ENCODE assay signal across 24 cellular contexts in the genomic region with DNA sequence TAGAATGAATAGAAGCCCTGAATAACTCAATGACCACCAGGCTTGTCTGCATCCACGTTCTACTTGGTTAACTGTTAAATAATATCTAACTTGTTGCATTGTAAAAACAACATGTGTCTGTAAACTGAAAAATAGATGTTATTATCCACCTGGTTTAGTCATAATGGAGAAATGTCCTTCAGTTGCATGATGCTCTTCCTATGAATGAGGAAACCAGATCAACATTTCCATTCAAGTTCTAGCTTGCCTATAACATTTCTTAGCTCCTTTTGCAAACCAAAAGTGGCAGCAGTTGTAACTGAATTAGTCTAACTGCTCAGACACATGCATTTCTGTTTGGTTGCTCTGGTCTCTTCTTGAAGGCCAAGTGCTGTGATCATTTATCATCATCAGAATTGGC.
DNase-seq lines count a peak whose midpoint lies in the region; ATAC-seq and TF ChIP-seq lines count a peak whose summit lies in the region.
"Had no signal": no experiment of that assay in that cellular context is flagged by ENCODE, and none has a peak within 500 bp of the region (broad histone marks: within the 10 kb centered on the region; RNA-seq: fewer than 3 reads in every experiment).

No MANE protein-coding gene starts in this region.

- H4K20me1 ChIP-seq in DOHH2 (ENCODE audit: control insufficient read depth, insufficient read depth, low read depth, low read length) (no peaks in the 10 kb centered on the region), OCI-LY1 (ENCODE audit: insufficient read depth, low read length) (no peaks in the 10 kb centered on the region), osteoblast (ENCODE audit: insufficient read depth, low read length) (no peaks in the 10 kb centered on the region)

- peaks cover 9% of the 10 kb centered on the region for H3K36me3 ChIP-seq in DOHH2 (ENCODE audit: control insufficient read depth, low read length)
- peaks cover 30% of the 10 kb centered on the region for H3K36me3 ChIP-seq in OCI-LY1 (ENCODE audit: insufficient read depth, low read length)
- H3K36me3 ChIP-seq in osteoblast (ENCODE audit: insufficient read depth, low read length), result no peaks in the 10 kb centered on the region

- peak; percentile 90 for DNase-seq in epithelial cell of esophagus (ENCODE audit: low read depth)
- no peak for DNase-seq in osteoblast (ENCODE audit: insufficient read length, low spot score, missing footprints)
- DNase-seq in NCI-H2029 (lab: John Stamatoyannopoulos, UW), result no peak
- no peak for DNase-seq in DMS79 (lab: John Stamatoyannopoulos, UW)
- DNase-seq: 8988T; AML-193; C1 segment of cervical spinal cord; CD8-positive, alpha-beta T cell; EL; GF-D8; H7; KG1; NCI-H1105 treated with DMSO at 0.1 percent for 48 hours; NCI-H2081; NCI-H2171 treated with DMSO at 0.1 percent for 48 hours; NCI-H524 treated with DMSO at 0.1 percent for 48 hours; NCI-H82; OCI-M1; Right ventricle myocardium superior had no signal

- no peak overlapping the region for H3K9ac ChIP-seq in OCI-LY1 (ENCODE audit: low read length)

- H3K9me3 ChIP-seq in DOHH2 (ENCODE audit: control insufficient read depth, insufficient read depth, low read length) (peaks cover 4% of the 10 kb centered on the region; the same call in 1 of the 2 replicates), OCI-LY1 (ENCODE audit: low read length) (no peaks in the 10 kb centered on the region), osteoblast (ENCODE audit: low read depth, low read length) (no peaks in the 10 kb centered on the region)

- no peak for TF ChIP-seq CTCF in DOHH2 (IDR thresholded peaks at IDR 0.05; ENCODE audit: low read depth, low read length, poor library complexity, severe bottlenecking)
- no peak for TF ChIP-seq CTCF in OCI-LY1 (IDR thresholded peaks at IDR 0.05; ENCODE audit: low read length)
- no peak for TF ChIP-seq CTCF in epithelial cell of esophagus (IDR thresholded peaks at IDR 0.05; ENCODE audit: insufficient read depth, low read depth, low read length, missing control alignments)
- no peak for TF ChIP-seq CTCF in osteoblast (IDR thresholded peaks at IDR 0.05; ENCODE audit: extremely low read depth, low read depth, low read length)

- peak overlapping the region; percentile 75 for H3K4me2 ChIP-seq in DOHH2 (ENCODE audit: low read length)
- H3K4me2 ChIP-seq in OCI-LY1 (ENCODE audit: low read length), result peak overlapping the region; percentile 14; the same call in 1 of the 2 replicates
- H3K4me2 ChIP-seq in osteoblast (ENCODE audit: insufficient read depth, low read length), result no peak overlapping the region

- peaks cover 10% of the 10 kb centered on the region; the same call in 1 of the 2 replicates for H3F3A ChIP-seq in DOHH2 (ENCODE audit: control insufficient read depth, insufficient read depth)
- no peaks in the 10 kb centered on the region for H3F3A ChIP-seq in OCI-LY1 (ENCODE audit: insufficient read depth, low read length)

- H2AFZ ChIP-seq in OCI-LY1 (ENCODE audit: low read length), result no peak overlapping the region
- peak overlapping the region; percentile 5 for H2AFZ ChIP-seq in osteoblast (ENCODE audit: low read length)

- H3K27ac ChIP-seq in DOHH2 (ENCODE audit: low read depth, low read length), result peak overlapping the region; percentile 81; the same call in 1 of the 2 replicates
- H3K27ac ChIP-seq in OCI-LY1 (ENCODE audit: low read depth, low read length, poor library complexity, severe bottlenecking), result peak overlapping the region; percentile 48
- H3K27ac ChIP-seq in osteoblast (ENCODE audit: low read depth, low read length), result no peak overlapping the region
- H3K27ac ChIP-seq: HL-60, SK-N-MC had no signal

- peaks cover 82% of the 10 kb centered on the region for H3K4me1 ChIP-seq in DOHH2 (ENCODE audit: control insufficient read depth, low read length)
- peaks cover 75% of the 10 kb centered on the region for H3K4me1 ChIP-seq in OCI-LY1 (ENCODE audit: insufficient read depth, low read length, severe bottlenecking)
- peaks cover 52% of the 10 kb centered on the region for H3K4me1 ChIP-seq in osteoblast (ENCODE audit: insufficient read depth, low read length)

- H3K27me3 ChIP-seq in DOHH2 (ENCODE audit: control insufficient read depth, low read length) (no peaks in the 10 kb centered on the region), OCI-LY1 (ENCODE audit: insufficient read depth, low read length) (no peaks in the 10 kb centered on the region), osteoblast (ENCODE audit: insufficient read depth, low read length) (no peaks in the 10 kb centered on the region)

- H3K4me3 ChIP-seq in DOHH2 (ENCODE audit: low read length) (no peak overlapping the region), OCI-LY1 (ENCODE audit: low read depth, low read length, poor library complexity, severe bottlenecking) (no peak overlapping the region), epithelial cell of esophagus (ENCODE audit: low read length) (no peak overlapping the region), osteoblast (ENCODE audit: insufficient read depth, low read length) (no peak overlapping the region)
- H3K4me3 ChIP-seq: SK-N-MC had no signal

- H3K9me2 ChIP-seq in DOHH2 (replicated peaks; ENCODE audit: control insufficient read depth, low read length), result no peaks in the 10 kb centered on the region
- H3K9me2 ChIP-seq in OCI-LY1 (ENCODE audit: low read depth, low read length), result no peaks in the 10 kb centered on the region

- ATAC-seq in HG03457 (IDR thresholded peaks at IDR 0.05; ENCODE audit: unreplicated experiment), result no peak
- ATAC-seq: CD8-positive, alpha-beta T cell had no signal

- H3K79me2 ChIP-seq in DOHH2 (ENCODE audit: control insufficient read depth, low read length) (no peaks in the 10 kb centered on the region), OCI-LY1 (ENCODE audit: insufficient read depth, low read length) (no peaks in the 10 kb centered on the region), osteoblast (ENCODE audit: insufficient read depth, low read length) (no peaks in the 10 kb centered on the region)
